ENCODE assay signal across 18 cellular contexts in genomic region chr9:16247188-16247875, GRCh38.
DNase-seq lines count a peak whose midpoint lies in the region; ATAC-seq and TF ChIP-seq lines count a peak whose summit lies in the region.
"Had no signal": no experiment of that assay in that cellular context is flagged by ENCODE, and none has a peak within 500 bp of the region (broad histone marks: within the 10 kb centered on the region; RNA-seq: fewer than 3 reads in every experiment).

No MANE protein-coding gene starts in this region.

- 76% methylated on average over 5 of the region's 5 CpGs for WGBS in mammary epithelial cell (ENCODE audit: low coverage, missing lambda C conversion rate)

- peaks cover 7 to 25% of the 10 kb centered on the region in 2 donors for H3K27me3 Mint-ChIP-seq in natural killer cell treated with Interleukin-12 subunit alpha and Interleukin-12 subunit beta and Interleukin-15 and Interleukin-18, amount 100 ng/mL, for 72 hours
- H3K27me3 Mint-ChIP-seq: activated naive CD8-positive, alpha-beta T cell had no signal

- no peaks in the 10 kb centered on the region for H3K9me3 Mint-ChIP-seq in natural killer cell treated with Interleukin-12 subunit alpha and Interleukin-12 subunit beta and Interleukin-15 and Interleukin-18, amount 100 ng/mL, for 72 hours
- H3K9me3 Mint-ChIP-seq: dendritic cell treated with granulocyte-macrophage colony-stimulating factor and Interleukin-4, amounts not matched to agents 40 ng/mL and 50 ng/mL, for 4 days had no signal

- H3K4me1 ChIP-seq in mammary epithelial cell (ENCODE audit: insufficient read depth, low read length), result peaks cover 5% of the 10 kb centered on the region

- H3K79me2 ChIP-seq in mammary epithelial cell (ENCODE audit: insufficient read depth, low read length), result no peaks in the 10 kb centered on the region

- no peak overlapping the region for H3K9ac ChIP-seq in mammary epithelial cell (ENCODE audit: insufficient read depth, low read length)

- H3K4me3 Mint-ChIP-seq in natural killer cell treated with Interleukin-12 subunit alpha and Interleukin-12 subunit beta and Interleukin-15 and Interleukin-18, amount 100 ng/mL, for 72 hours, result no peak overlapping the region
- H3K4me3 Mint-ChIP-seq: activated naive CD8-positive, alpha-beta T cell; dendritic cell treated with granulocyte-macrophage colony-stimulating factor and Interleukin-4, amounts not matched to agents 40 ng/mL and 50 ng/mL, for 4 days had no signal

- H3K4me1 Mint-ChIP-seq in natural killer cell treated with Interleukin-12 subunit alpha and Interleukin-12 subunit beta and Interleukin-15 and Interleukin-18, amount 100 ng/mL, for 72 hours (ENCODE audit: low read depth in 2 of 2), result no peaks in the 10 kb centered on the region

- no peaks in the 10 kb centered on the region for H3K9me3 ChIP-seq in mammary epithelial cell (replicated peaks; ENCODE audit: insufficient read depth, low read length)
- H3K9me3 ChIP-seq: SJSA1 had no signal

- no peak overlapping the region for H3K4me2 ChIP-seq in mammary epithelial cell (ENCODE audit: insufficient read depth, low read depth, low read length)

- no peak overlapping the region for H3K27ac Mint-ChIP-seq in natural killer cell treated with Interleukin-12 subunit alpha and Interleukin-12 subunit beta and Interleukin-15 and Interleukin-18, amount 100 ng/mL, for 72 hours
- H3K27ac Mint-ChIP-seq: activated naive CD8-positive, alpha-beta T cell; dendritic cell treated with granulocyte-macrophage colony-stimulating factor and Interleukin-4, amounts not matched to agents 40 ng/mL and 50 ng/mL, for 4 days had no signal

- dilution Hi-C loops in mammary epithelial cell (cut with HindIII; ENCODE audit: low sequenced_read_pairs), result no loop called here

- in situ Hi-C loops in ACHN (cut with HindIII; ENCODE audit: low pct_ligation_motif_present, low pct_unique_long_range_greater_than_20kb, low sequenced_read_pairs), result no loop called here
- in situ Hi-C loops in mammary epithelial cell (cut with MboI; ENCODE audit: low sequenced_read_pairs in 2 of 2), result no loop called here

- no peak for ATAC-seq in GM21529 (IDR thresholded peaks at IDR 0.05; ENCODE audit: unreplicated experiment)
- no peak for ATAC-seq in natural killer cell treated with Interleukin-12 subunit alpha and Interleukin-12 subunit beta and Interleukin-15 and Interleukin-18, amount 100 ng/mL, for 72 hours
- ATAC-seq in HG02642 (IDR thresholded peaks at IDR 0.05; ENCODE audit: poor library complexity, unreplicated experiment), result no peak

- DNase-seq in ACHN (peak; percentile 75), HS-27A (ENCODE audit: low read depth) (peak; percentile 56), mammary epithelial cell (peak; percentile 42), kidney glomerular epithelial cell (lab: John Stamatoyannopoulos, UW) (peak; percentile 88), NCI-H526 treated with DMSO at 0.1 percent for 48 hours (lab: John Stamatoyannopoulos, UW) (no peak)
- DNase-seq in natural killer cell treated with Interleukin-12 subunit alpha and Interleukin-12 subunit beta and Interleukin-15 and Interleukin-18, amount 100 ng/mL, for 72 hours (ENCODE audit: low spot score), result no peak
- DNase-seq: DMS79; GOT3; NCI-H187; NCI-H82; nucleus accumbens; stimulated activated CD8-positive, alpha-beta memory T cell treated with anti-CD3 and anti-CD28 coated beads, Interleukin-4, amount 100 ng/mL, for 48 hours had no signal

- no peaks in the 10 kb centered on the region for H4K20me1 ChIP-seq in mammary epithelial cell (ENCODE audit: insufficient read depth, low read length)

- no peak overlapping the region for H3K4me3 ChIP-seq in mammary epithelial cell (replicated peaks in 1 of 3; ENCODE audit: insufficient read depth in 1 of 3, low read depth in 2 of 3, low read length in 3 of 3)
- H3K4me3 ChIP-seq: SJSA1 had no signal

- no peaks in the 10 kb centered on the region for H3K36me3 Mint-ChIP-seq in natural killer cell treated with Interleukin-12 subunit alpha and Interleukin-12 subunit beta and Interleukin-15 and Interleukin-18, amount 100 ng/mL, for 72 hours

- no peak overlapping the region for H3K27ac ChIP-seq in mammary epithelial cell (ENCODE audit: insufficient read depth, low read depth, low read length)
- H3K27ac ChIP-seq: SJSA1, VCaP had no signal

- TF ChIP-seq CTCF in mammary epithelial cell (conservative IDR thresholded peaks at IDR 0.05 in 1 of 2, IDR thresholded peaks at IDR 0.05 in 1 of 2; ENCODE audit: extremely low read depth in 1 of 2, insufficient read depth in 1 of 2, low read depth in 1 of 2, low read length in 2 of 2), result no peak

- CTCF ChIA-PET in mammary epithelial cell (lab: Charles Lee; ENCODE audit: low non-redundant PET), result no interaction called here

- H3K27me3 ChIP-seq in mammary epithelial cell (ENCODE audit: insufficient read depth, low read length), result no peaks in the 10 kb centered on the region
- H3K27me3 ChIP-seq: SJSA1 had no signal

- intact Hi-C loops in mammary epithelial cell (cut with micrococcal nuclease), result no loop called here

- no TSS peak for BruUV-seq in mammary epithelial cell (replicated peaks; lab: Mats Ljungman, UMichigan)

- no peak overlapping the region for H2AFZ ChIP-seq in mammary epithelial cell (ENCODE audit: low read depth, low read length)

- no peaks in the 10 kb centered on the region for H3K36me3 ChIP-seq in mammary epithelial cell (ENCODE audit: insufficient read depth, low read length)
- H3K36me3 ChIP-seq: SJSA1 had no signal

Comparison
In these comparisons a context has a peak if more than half of its experiments do, and no peak if none do; other contexts are left out.
1. DNase-seq: peak in ACHN (single experiment), HS-27A (single experiment), mammary epithelial cell (single experiment) and kidney glomerular epithelial cell (single experiment); none in natural killer cell treated with Interleukin-12 subunit alpha and Interleukin-12 subunit beta and Interleukin-15 and Interleukin-18, amount 100 ng/mL, for 72 hours (single experiment) and NCI-H526 treated with DMSO at 0.1 percent for 48 hours (single experiment).